ENCODE assay signal across 1 cellular context in the genomic region with DNA sequence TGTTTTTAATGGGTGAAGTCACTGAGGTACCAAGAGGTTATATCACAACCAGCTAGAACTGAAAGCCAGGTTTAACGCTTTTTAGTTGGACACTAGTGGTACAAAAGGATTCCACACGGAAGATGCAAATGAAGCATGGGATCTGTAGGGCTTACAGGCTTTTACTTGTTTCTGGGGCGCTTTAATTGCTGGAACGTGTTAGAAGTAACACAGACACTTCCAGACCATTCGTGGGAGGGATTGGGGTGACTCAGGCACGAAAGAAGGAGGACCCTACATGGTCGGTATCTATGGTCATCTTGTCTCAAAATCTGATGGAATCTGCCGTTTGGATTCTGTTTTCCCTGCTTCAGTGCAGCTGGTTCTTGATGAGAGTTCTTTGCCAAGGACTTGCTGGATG.
TF ChIP-seq lines count a peak whose summit lies in the region.

No MANE protein-coding gene starts in this region.

TF ChIP-seq in endothelial cell of umbilical vein, 7 proteins besides CTCF, POLR2A, EP300 and RAD21 (continued from another document):
- TF ChIP-seq EZH2 (IDR thresholded peaks at IDR 0.05; ENCODE audit: borderline replicate concordance, low read depth, low read length, severe bottlenecking) (no peak), GATA2 (IDR thresholded peaks at IDR 0.05; ENCODE audit: insufficient read depth, insufficient read length, low read depth, low read length) (no peak), FOS (IDR thresholded peaks at IDR 0.05; ENCODE audit: borderline replicate concordance, insufficient read depth, low read length) (no peak), MYC (IDR thresholded peaks at IDR 0.05; ENCODE audit: low read depth, low read length) (no peak)
